8 cellular contexts compared by ENCODE assay signal in genomic region chr6:116680880-116681672, GRCh38. TPM values are rescaled to one million over a fixed set of nuclear protein-coding genes. Genes with fewer than 3 reads are reported as not detected.
A peak's percentile ranks its signal among the peaks of the same experiment; 100 is the strongest.
DNase-seq lines count a peak whose midpoint lies in the region; ATAC-seq and TF ChIP-seq lines count a peak whose summit lies in the region.

KPNA5 (plus strand) TSS chr6:116681211; CDS start chr6:116681335, 124 bp downstream.

- CTCF ChIA-PET in PC-3 (lab: Charles Lee): no interaction called here

- peak within 1 kb of the TSS; percentile 80 for H3K27ac ChIP-seq in PC-3 (ENCODE audit: low read length)
- peak within 1 kb of the TSS; percentile 90 to 91 for H3K27ac ChIP-seq in esophagus (ENCODE audit: low read depth in 2 of 2, low read length in 1 of 2)
- peak within 1 kb of the TSS; percentile 63 for H3K27ac ChIP-seq in muscle layer of duodenum (ENCODE audit: low read length)

- peak within 1 kb of the TSS; percentile 99 for H3K27ac Mint-ChIP-seq in activated T-cell treated with anti-CD3 and anti-CD28 coated beads, Interleukin-2, amount 50 U/mL, for 24 hours

- H3K27me3 ChIP-seq in PC-3 (ENCODE audit: low read length): no peaks in the 10 kb centered on the region
- no peaks in the 10 kb centered on the region for H3K27me3 ChIP-seq in esophagus (ENCODE audit: control insufficient read depth in 1 of 2, insufficient read depth in 2 of 2, low read length in 2 of 2)
- no peaks in the 10 kb centered on the region for H3K27me3 ChIP-seq in muscle layer of duodenum (ENCODE audit: low read depth, low read length)

- peak within 1 kb of the TSS; percentile 88 for H2AFZ ChIP-seq in PC-3 (ENCODE audit: low read length)

- H3K79me2 ChIP-seq in PC-3 (ENCODE audit: low read length): peaks cover 40% of the 10 kb centered on the region

- intact Hi-C loops in PC-3 (cut with micrococcal nuclease): no loop called here

- H3K27me3 Mint-ChIP-seq in activated T-cell treated with anti-CD3 and anti-CD28 coated beads, Interleukin-2, amount 50 U/mL, for 24 hours: no peaks in the 10 kb centered on the region

- no peaks in the 10 kb centered on the region for H3K9me3 Mint-ChIP-seq in activated T-cell treated with anti-CD3 and anti-CD28 coated beads, Interleukin-2, amount 50 U/mL, for 24 hours

- H3K4me1 ChIP-seq in PC-3 (ENCODE audit: insufficient read depth, low read length) (peaks cover 8% of the 10 kb centered on the region), esophagus (ENCODE audit: control insufficient read depth in 2 of 2, insufficient read depth in 2 of 2, low read length in 1 of 2) (peaks cover 0 to 4% of the 10 kb centered on the region in 2 donors), muscle layer of duodenum (ENCODE audit: control insufficient read depth in 1 of 2, insufficient read depth in 2 of 2, low read length in 2 of 2) (peaks cover 0 to 11% of the 10 kb centered on the region in 2 donors)

- peak within 1 kb of the TSS; percentile 83 for H3K9ac ChIP-seq in PC-3 (ENCODE audit: low read length)

- no peaks in the 10 kb centered on the region for H3K9me2 ChIP-seq in PC-3 (replicated peaks; ENCODE audit: low read length)

- H3K4me3 ChIP-seq in Jurkat, Clone E6-1 (ENCODE audit: low read length): peak within 1 kb of the TSS; percentile 90
- H3K4me3 ChIP-seq in PC-3 (ENCODE audit: low read length) (peak within 1 kb of the TSS; percentile 95), esophagus (ENCODE audit: low read depth in 1 of 2, low read length in 2 of 2) (peak within 1 kb of the TSS; percentile 66 to 75), muscle layer of duodenum (ENCODE audit: low read depth in 1 of 2, low read length in 2 of 2) (peak within 1 kb of the TSS; percentile 73 to 95)

- 1% methylated on average over 66 to 69 of the region's 69 CpGs for WGBS in esophagus, 2 donors

- peak; percentile 95 for ATAC-seq in GM21717 (IDR thresholded peaks at IDR 0.05; ENCODE audit: unreplicated experiment)
- ATAC-seq in PC-3: peak; percentile 96

- BruUV-seq in PC-3 (replicated peaks; lab: Mats Ljungman, UMichigan): TSS peak; percentile 70

- H4K20me1 ChIP-seq in PC-3 (ENCODE audit: low read length): no peaks in the 10 kb centered on the region

- H3K4me3 Mint-ChIP-seq in activated T-cell treated with anti-CD3 and anti-CD28 coated beads, Interleukin-2, amount 50 U/mL, for 24 hours: peak within 1 kb of the TSS; percentile 98

- peak within 1 kb of the TSS; percentile 95 for H3K4me2 ChIP-seq in PC-3 (ENCODE audit: low read length)

- peak; percentile 92 for DNase-seq in DMS53 (lab: John Stamatoyannopoulos, UW)
- DNase-seq in Jurkat, Clone E6-1 (ENCODE audit: low read depth, low spot score): peak; percentile 88
- peak; percentile 84 for DNase-seq in PC-3
- peak; percentile 91 for DNase-seq in activated T-cell treated with anti-CD3 and anti-CD28 coated beads, Interleukin-2, amount 50 U/mL, for 24 hours
- peak; percentile 87 for DNase-seq in stimulated activated CD8-positive, alpha-beta memory T cell treated with anti-CD3 and anti-CD28 coated beads, Interleukin-7, amount 100 ng/mL, for 24 hours (ENCODE audit: low read depth)

- POLR2A ChIA-PET in PC-3 (lab: Charles Lee; ENCODE audit: unreplicated experiment): no interaction called here

- H3K36me3 Mint-ChIP-seq in activated T-cell treated with anti-CD3 and anti-CD28 coated beads, Interleukin-2, amount 50 U/mL, for 24 hours (ENCODE audit: low read depth): peaks cover 37% of the 10 kb centered on the region

- no peaks in the 10 kb centered on the region for H3K36me3 ChIP-seq in PC-3 (ENCODE audit: low read depth, low read length)
- no peaks in the 10 kb centered on the region for H3K36me3 ChIP-seq in esophagus (ENCODE audit: control insufficient read depth in 2 of 2, insufficient read depth in 2 of 2, low read length in 1 of 2)
- no peaks in the 10 kb centered on the region for H3K36me3 ChIP-seq in muscle layer of duodenum (ENCODE audit: control insufficient read depth in 1 of 2, insufficient read depth in 2 of 2, low read length in 2 of 2)

- H3K9me3 ChIP-seq in PC-3 (ENCODE audit: low read length) (no peaks in the 10 kb centered on the region), esophagus (ENCODE audit: control insufficient read depth in 2 of 2, insufficient read depth in 1 of 2, low read depth in 1 of 2, low read length in 1 of 2) (no peaks in the 10 kb centered on the region), muscle layer of duodenum (ENCODE audit: control insufficient read depth in 1 of 2, low read length in 2 of 2) (no peaks in the 10 kb centered on the region)

- peaks cover 42% of the 10 kb centered on the region for H3K4me1 Mint-ChIP-seq in activated T-cell treated with anti-CD3 and anti-CD28 coated beads, Interleukin-2, amount 50 U/mL, for 24 hours (ENCODE audit: low read depth)

- no peaks in the 10 kb centered on the region for H3F3A ChIP-seq in PC-3 (ENCODE audit: low read length, unreplicated experiment)

- no peak for TF ChIP-seq CTCF in PC-3 (conservative IDR thresholded peaks at IDR 0.05; ENCODE audit: low read depth, low read length)

RNA-seq across cellular contexts. Expression of gene KPNA5, which starts in this region (rescaled TPM):
- polyA plus RNA-seq in Jurkat, Clone E6-1 (2012; ENCODE audit: insufficient read depth, insufficient read length): 3.7 TPM
- 4.9 and 5.5 TPM in 2 replicates for total RNA-seq in PC-3 (2014; rRNA removed)
- polyA plus RNA-seq in esophagus: 1 to 10 TPM; 1.1 to 1.2 TPM

Comparison
In these comparisons a context has a peak if more than half of its experiments do, and no peak if none do; other contexts are left out.
1. Peak in every context shown above with its lines: DNase-seq, ATAC-seq, H3K4me3 ChIP-seq and H3K27ac ChIP-seq.